In the genomic region with DNA sequence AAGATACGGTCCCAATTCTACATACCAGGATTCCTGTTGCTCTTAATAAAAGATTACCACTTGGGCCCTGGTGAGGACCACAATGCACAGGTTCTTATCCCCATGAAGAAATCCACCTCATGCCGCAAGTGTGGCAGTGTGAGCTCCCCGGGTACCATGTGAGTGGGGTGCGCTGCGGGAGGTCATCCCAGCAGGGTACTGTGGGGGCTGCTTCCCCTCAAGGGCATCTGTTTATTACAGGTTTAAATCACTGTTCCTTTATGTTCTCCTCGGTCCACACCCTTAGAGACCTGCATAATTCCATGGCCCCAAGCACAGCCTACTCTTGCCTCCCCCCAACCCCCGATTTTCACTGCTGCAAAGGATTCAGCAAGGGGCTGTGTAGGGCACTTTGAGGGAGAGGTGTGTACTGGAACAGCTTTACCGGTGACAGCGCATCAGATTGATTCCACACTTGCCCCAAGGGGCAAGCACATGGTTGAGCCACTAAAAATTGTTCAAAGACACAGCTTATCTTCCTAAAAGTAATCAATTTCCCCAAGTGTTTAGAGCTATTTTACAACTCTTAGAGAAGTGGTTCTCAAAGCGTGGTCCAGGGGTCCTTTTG, we compare ENCODE assay signal across 12 cellular contexts. TPM values are rescaled to one million over a fixed set of nuclear protein-coding genes. Genes with fewer than 3 reads are reported as not detected.
DNase-seq lines count a peak whose midpoint lies in the region; ATAC-seq and TF ChIP-seq lines count a peak whose summit lies in the region.
"Had no signal": no experiment of that assay in that cellular context is flagged by ENCODE, and none has a peak within 500 bp of the region (broad histone marks: within the 10 kb centered on the region; RNA-seq: fewer than 3 reads in every experiment).

No MANE protein-coding gene starts in this region.

- WGBS in stomach, 5 donors: 67 to 82% (median 70%) methylated on average over 10 of the region's 10 CpGs

- TF ChIP-seq CTCF in HFFc6 (IDR thresholded peaks at IDR 0.05): no peak
- TF ChIP-seq CTCF in mesothelial cell of epicardium (IDR thresholded peaks at IDR 0.05; ENCODE audit: unreplicated experiment): no peak
- no peak for TF ChIP-seq CTCF in stomach (IDR thresholded peaks at IDR 0.05)

- H3K4me2 ChIP-seq in BLaER1 treated with 17β-estradiol and CSF1 and Interleukin-3, amounts not matched to agents 10 nM and 100 nM: peak overlapping the region; percentile 70 to 85 (median 79)

- no peak for ATAC-seq in GM21528 (IDR thresholded peaks at IDR 0.05; ENCODE audit: low FRiP score, unreplicated experiment)
- ATAC-seq: esophagus mucosa had no signal

- H3K27ac ChIP-seq in BLaER1 treated with 17β-estradiol and CSF1 and Interleukin-3, amounts not matched to agents 10 nM and 100 nM: peak overlapping the region in 3 of 11 experiments; percentile 10 to 31 (median 13); a peak in 2 of 22 replicates
- no peak overlapping the region for H3K27ac ChIP-seq in stomach

- H3K27ac Mint-ChIP-seq in HFFc6 (peak overlapping the region; percentile 56; the same call in 1 of the 2 replicates), mesothelial cell of epicardium (peak overlapping the region; percentile 72)
- H3K27ac Mint-ChIP-seq in activated T-helper 2 cell treated with anti-CD3 and anti-CD28 coated beads, Interferon-gamma antibody, Interleukin-2, Interleukin-4, amounts not matched to agents 10 μg/mL and 5 μg/mL and 100 μg/mL, durations not matched to agents 14 hours and 24 hours and 36 hours: peak overlapping the region; percentile 84

- H3K4me3 ChIP-seq in BLaER1 treated with 17β-estradiol and CSF1 and Interleukin-3, amounts not matched to agents 10 nM and 100 nM: no peak overlapping the region
- no peak overlapping the region for H3K4me3 ChIP-seq in stomach

- H3K4me1 Mint-ChIP-seq in HFFc6 (ENCODE audit: low read depth): peaks cover 79% of the 10 kb centered on the region
- H3K4me1 Mint-ChIP-seq in activated T-helper 2 cell treated with anti-CD3 and anti-CD28 coated beads, Interferon-gamma antibody, Interleukin-2, Interleukin-4, amounts not matched to agents 10 μg/mL and 5 μg/mL and 100 μg/mL, durations not matched to agents 14 hours and 24 hours and 36 hours (ENCODE audit: low read depth): peaks cover 71% of the 10 kb centered on the region
- peaks cover 57% of the 10 kb centered on the region for H3K4me1 Mint-ChIP-seq in mesothelial cell of epicardium

- intact Hi-C loops in activated T-helper 2 cell treated with anti-CD3 and anti-CD28 coated beads, Interferon-gamma antibody, Interleukin-2, Interleukin-4, amounts not matched to agents 10 μg/mL and 5 μg/mL and 100 μg/mL, durations not matched to agents 14 hours and 24 hours and 36 hours (cut with micrococcal nuclease): no loop called here
- intact Hi-C loops in stomach (cut with DNase I; ENCODE audit: low total_unique reads): no loop called here

- no peak for DNase-seq in HFFc6
- DNase-seq in activated T-helper 2 cell treated with anti-CD3 and anti-CD28 coated beads, Interferon-gamma antibody, Interleukin-2, Interleukin-4, amounts not matched to agents 10 μg/mL and 5 μg/mL and 100 μg/mL, durations not matched to agents 14 hours and 24 hours and 36 hours (ENCODE audit: low spot score): no peak
- DNase-seq in mesothelial cell of epicardium (ENCODE audit: low spot score in 2 of 2, unreplicated experiment in 2 of 2): no peak
- DNase-seq in NCI-H187 treated with DMSO at 0.1 percent for 48 hours (lab: John Stamatoyannopoulos, UW): no peak
- no peak for DNase-seq in stomach
- DNase-seq in NCI-H1105 treated with DMSO at 0.1 percent for 48 hours (lab: John Stamatoyannopoulos, UW): no peak
- DNase-seq: activated CD8-positive, alpha-beta memory T cell treated with anti-CD3 and anti-CD28 coated beads, Interleukin-2, amount 50 U/mL, for 48 hours; NCI-H1694 had no signal

- TF ChIP-seq EP300 in stomach (IDR thresholded peaks at IDR 0.05): no peak

- H3K36me3 Mint-ChIP-seq in HFFc6 (ENCODE audit: low read depth): no peaks in the 10 kb centered on the region; the same call in 1 of the 2 replicates
- H3K36me3 Mint-ChIP-seq in activated T-helper 2 cell treated with anti-CD3 and anti-CD28 coated beads, Interferon-gamma antibody, Interleukin-2, Interleukin-4, amounts not matched to agents 10 μg/mL and 5 μg/mL and 100 μg/mL, durations not matched to agents 14 hours and 24 hours and 36 hours (ENCODE audit: low read depth): peaks cover 36% of the 10 kb centered on the region
- H3K36me3 Mint-ChIP-seq in mesothelial cell of epicardium: no peaks in the 10 kb centered on the region

- H3K27me3 Mint-ChIP-seq in HFFc6 (ENCODE audit: insufficient read depth) (no peaks in the 10 kb centered on the region; the same call in 1 of the 2 replicates), mesothelial cell of epicardium (ENCODE audit: low read depth) (no peaks in the 10 kb centered on the region)
- no peaks in the 10 kb centered on the region for H3K27me3 Mint-ChIP-seq in activated T-helper 2 cell treated with anti-CD3 and anti-CD28 coated beads, Interferon-gamma antibody, Interleukin-2, Interleukin-4, amounts not matched to agents 10 μg/mL and 5 μg/mL and 100 μg/mL, durations not matched to agents 14 hours and 24 hours and 36 hours (ENCODE audit: low read depth)

- H4K20me1 ChIP-seq in BLaER1 treated with 17β-estradiol and CSF1 and Interleukin-3, amounts not matched to agents 10 nM and 100 nM: peaks cover 98 to 100% (median 100%) of the 10 kb centered on the region in 11 experiments

- H3K4me3 Mint-ChIP-seq in HFFc6 (no peak overlapping the region), mesothelial cell of epicardium (no peak overlapping the region)
- H3K4me3 Mint-ChIP-seq in activated T-helper 2 cell treated with anti-CD3 and anti-CD28 coated beads, Interferon-gamma antibody, Interleukin-2, Interleukin-4, amounts not matched to agents 10 μg/mL and 5 μg/mL and 100 μg/mL, durations not matched to agents 14 hours and 24 hours and 36 hours (ENCODE audit: low read depth): peak overlapping the region; percentile 66

- H3K4me1 ChIP-seq in BLaER1 treated with 17β-estradiol and CSF1 and Interleukin-3, amounts not matched to agents 10 nM and 100 nM: peaks cover 91 to 96% (median 96%) of the 10 kb centered on the region in 10 experiments
- peaks cover 89 to 100% (median 95%) of the 10 kb centered on the region in 4 donors for H3K4me1 ChIP-seq in stomach

- H3K9me3 ChIP-seq in BLaER1 treated with 17β-estradiol and CSF1 and Interleukin-3, amounts not matched to agents 10 nM and 100 nM (replicated peaks in 1 of 11): no peaks in the 10 kb centered on the region
- no peaks in the 10 kb centered on the region for H3K9me3 ChIP-seq in stomach

- peaks cover 0 to 10% (median 0%) of the 10 kb centered on the region in 11 experiments; a peak in 3 of 22 replicates for H3K36me3 ChIP-seq in BLaER1 treated with 17β-estradiol and CSF1 and Interleukin-3, amounts not matched to agents 10 nM and 100 nM
- no peaks in the 10 kb centered on the region for H3K36me3 ChIP-seq in stomach

- no peak for TF ChIP-seq POLR2A in stomach (IDR thresholded peaks at IDR 0.05)

- no peaks in the 10 kb centered on the region for H3K27me3 ChIP-seq in BLaER1 treated with 17β-estradiol and CSF1 and Interleukin-3, amounts not matched to agents 10 nM and 100 nM
- H3K27me3 ChIP-seq in stomach: no peaks in the 10 kb centered on the region

- H3K9ac ChIP-seq in BLaER1 treated with 17β-estradiol and CSF1 and Interleukin-3, amounts not matched to agents 10 nM and 100 nM: peak overlapping the region in 4 of 11 experiments; percentile 14 to 55 (median 24); a peak in 5 of 22 replicates

- no peaks in the 10 kb centered on the region for H3K9me3 Mint-ChIP-seq in HFFc6
- H3K9me3 Mint-ChIP-seq in activated T-helper 2 cell treated with anti-CD3 and anti-CD28 coated beads, Interferon-gamma antibody, Interleukin-2, Interleukin-4, amounts not matched to agents 10 μg/mL and 5 μg/mL and 100 μg/mL, durations not matched to agents 14 hours and 24 hours and 36 hours: no peaks in the 10 kb centered on the region
- no peaks in the 10 kb centered on the region for H3K9me3 Mint-ChIP-seq in mesothelial cell of epicardium
- H3K9me3 Mint-ChIP-seq: CD14-positive monocyte had no signal

RNA-seq across cellular contexts. Expression of gene DIDO1, which starts 6.2 kb away (rescaled TPM):
- total RNA-seq in HFFc6 (2021; fragmentation: NEBNext Ultra II Directional; extraction: Animal tissue kit (Norgen Biotek cat#: 25700)): 10 to 100 TPM; 31.9 to 36.1 (median 34.8) TPM
- total RNA-seq in activated T-helper 2 cell treated with anti-CD3 and anti-CD28 coated beads, Interferon-gamma antibody, Interleukin-2, Interleukin-4, amounts not matched to agents 10 μg/mL and 5 μg/mL and 100 μg/mL, durations not matched to agents 14 hours and 24 hours and 36 hours: 57.9 and 59.8 TPM in 2 replicates
- total RNA-seq in mesothelial cell of epicardium: 70.3 to 73.1 TPM (median 70.5 TPM) in 3 replicates
- total RNA-seq in stomach: 100 to 1,000 TPM in 1 of 5 donors, 10 to 100 TPM in 4; 56.0 to 117 (median 74.2) TPM
- polyA plus RNA-seq in stomach: 10 to 100 TPM in 2 of 3 donors, 1 to 10 TPM in 1; 8.1 to 14.2 (median 14.1) TPM

RNA-seq across cellular contexts. Expression of gene GID8, which starts 17.8 kb away (rescaled TPM):
- total RNA-seq in HFFc6 (2021; fragmentation: NEBNext Ultra II Directional; extraction: Animal tissue kit (Norgen Biotek cat#: 25700)): 10 to 100 TPM; 19.1 to 26.9 (median 22.6) TPM
- total RNA-seq in activated T-helper 2 cell treated with anti-CD3 and anti-CD28 coated beads, Interferon-gamma antibody, Interleukin-2, Interleukin-4, amounts not matched to agents 10 μg/mL and 5 μg/mL and 100 μg/mL, durations not matched to agents 14 hours and 24 hours and 36 hours: 50.5 and 53.7 TPM in 2 replicates
- 57.8 to 59.2 TPM (median 57.9 TPM) in 3 replicates for total RNA-seq in mesothelial cell of epicardium
- 10 to 100 TPM; 12.3 to 39.3 (median 19.2) TPM for total RNA-seq in stomach
- 10 to 100 TPM; 10.8 to 13.6 (median 12.5) TPM for polyA plus RNA-seq in stomach

RNA-seq across cellular contexts. Expression of gene SLC17A9, which starts 32.4 kb away (rescaled TPM):
- 10 to 100 TPM; 32.8 to 47.0 (median 35.7) TPM for total RNA-seq in HFFc6 (2021; fragmentation: NEBNext Ultra II Directional; extraction: Animal tissue kit (Norgen Biotek cat#: 25700))
- total RNA-seq in activated T-helper 2 cell treated with anti-CD3 and anti-CD28 coated beads, Interferon-gamma antibody, Interleukin-2, Interleukin-4, amounts not matched to agents 10 μg/mL and 5 μg/mL and 100 μg/mL, durations not matched to agents 14 hours and 24 hours and 36 hours: 20.2 and 21.4 TPM in 2 replicates
- 5.3 to 7.1 TPM (median 5.7 TPM) in 3 replicates for total RNA-seq in mesothelial cell of epicardium
- total RNA-seq in stomach: 10 to 100 TPM in 4 of 5 donors, 1 to 10 TPM in 1; 9.0 to 76.4 (median 18.7) TPM
- polyA plus RNA-seq in stomach: 1 to 10 TPM; 1.1 to 10.0 (median 5.8) TPM

RNA-seq across cellular contexts. Expression of gene TCFL5, which starts 58.5 kb away (rescaled TPM):
- total RNA-seq in HFFc6 (2021; fragmentation: NEBNext Ultra II Directional; extraction: Animal tissue kit (Norgen Biotek cat#: 25700)): 10 to 100 TPM; 19.9 to 25.2 (median 21.1) TPM
- total RNA-seq in activated T-helper 2 cell treated with anti-CD3 and anti-CD28 coated beads, Interferon-gamma antibody, Interleukin-2, Interleukin-4, amounts not matched to agents 10 μg/mL and 5 μg/mL and 100 μg/mL, durations not matched to agents 14 hours and 24 hours and 36 hours: 5.7 and 7.1 TPM in 2 replicates
- total RNA-seq in mesothelial cell of epicardium (12.0 to 12.6 TPM (median 12.2 TPM) in 3 replicates), stomach (10 to 100 TPM in 2 of 5 donors, 1 to 10 TPM in 3; 3.0 to 29.5 (median 9.5) TPM)
- polyA plus RNA-seq in stomach: 1 to 10 TPM; 4.8 to 5.7 (median 5.0) TPM
